Comparison of ENCODE assay signal across 1 cellular context in genomic region chr7:139118803-139119485, GRCh38.
A peak's percentile ranks its signal among the peaks of the same experiment; 100 is the strongest.
TF ChIP-seq lines count a peak whose summit lies in the region.

No MANE protein-coding gene starts in this region.

TF ChIP-seq in K562, 482 proteins besides CTCF, POLR2A, EP300 and RAD21 (continued from another document and continues in another):
- TF ChIP-seq ETS2 (tag; IDR thresholded peaks at IDR 0.05; ENCODE audit: borderline replicate concordance, poor library complexity, severe bottlenecking) (no peak), TAF15 (IDR thresholded peaks at IDR 0.05; ENCODE audit: low read depth, low read length) (no peak), SMARCB1 (IDR thresholded peaks at IDR 0.05; ENCODE audit: insufficient read length, low read depth) (no peak), MTA3 (IDR thresholded peaks at IDR 0.05; ENCODE audit: borderline replicate concordance) (peak; percentile 74; the same call in 1 of the 2 replicates), NONO (IDR thresholded peaks at IDR 0.05; ENCODE audit: low read depth in 2 of 2, low read length in 1 of 2) (0 out of 4 replicates have a peak, but pooled peaks of 1 of the 2 experiments have one; percentile 41), DIDO1 (tag; IDR thresholded peaks at IDR 0.05; ENCODE audit: low read depth) (no peak), EP400 (IDR thresholded peaks at IDR 0.05) (peak; percentile 59), EGR1 (conservative IDR thresholded peaks at IDR 0.05) (peak; percentile 70), HES1 (IDR thresholded peaks at IDR 0.05; ENCODE audit: low read depth) (no peak), RNF2 (IDR thresholded peaks at IDR 0.05) (peak; percentile 66; the same call in 1 of the 2 replicates), CBX8 (IDR thresholded peaks at IDR 0.05; ENCODE audit: borderline replicate concordance, extremely low read depth, low read depth, low read length, poor library complexity, severe bottlenecking) (no peak), ZFPM2 (CRISPR knock-in tag; IDR thresholded peaks at IDR 0.05) (no peak), HDAC2 (IDR thresholded peaks at IDR 0.05) (no peak; the same call in 1 of the 2 replicates), ZNF217 (CRISPR knock-in tag; IDR thresholded peaks at IDR 0.05) (no peak), SNIP1 (IDR thresholded peaks at IDR 0.05; ENCODE audit: low read depth) (no peak), CCNT2 (IDR thresholded peaks at IDR 0.05; ENCODE audit: borderline replicate concordance, extremely low read depth, insufficient read length, low read depth, low read length) (peak; percentile 62), ZNF318 (IDR thresholded peaks at IDR 0.05; ENCODE audit: borderline replicate concordance in 1 of 2, low read depth in 1 of 2) (peak in 1 of 2 experiments; percentile 92; a peak in 2 of 4 replicates), MAZ (CRISPR knock-in tag; conservative IDR thresholded peaks at IDR 0.05 in 1 of 2, IDR thresholded peaks at IDR 0.05 in 1 of 2) (peak in 1 of 2 experiments; percentile 63; a peak in 2 of 4 replicates), MLX (CRISPR knock-in tag; conservative IDR thresholded peaks at IDR 0.05) (peak in 1 of 2 experiments; percentile 66; a peak in 1 of 4 replicates), RBM25 (IDR thresholded peaks at IDR 0.05; ENCODE audit: low read depth, low read length, severe bottlenecking) (no peak), PURB (CRISPR knock-in tag; IDR thresholded peaks at IDR 0.05; ENCODE audit: low read depth) (no peak), ZFP1 (CRISPR knock-in tag; IDR thresholded peaks at IDR 0.05) (no peak)
- TF ChIP-seq, protein P1, sequence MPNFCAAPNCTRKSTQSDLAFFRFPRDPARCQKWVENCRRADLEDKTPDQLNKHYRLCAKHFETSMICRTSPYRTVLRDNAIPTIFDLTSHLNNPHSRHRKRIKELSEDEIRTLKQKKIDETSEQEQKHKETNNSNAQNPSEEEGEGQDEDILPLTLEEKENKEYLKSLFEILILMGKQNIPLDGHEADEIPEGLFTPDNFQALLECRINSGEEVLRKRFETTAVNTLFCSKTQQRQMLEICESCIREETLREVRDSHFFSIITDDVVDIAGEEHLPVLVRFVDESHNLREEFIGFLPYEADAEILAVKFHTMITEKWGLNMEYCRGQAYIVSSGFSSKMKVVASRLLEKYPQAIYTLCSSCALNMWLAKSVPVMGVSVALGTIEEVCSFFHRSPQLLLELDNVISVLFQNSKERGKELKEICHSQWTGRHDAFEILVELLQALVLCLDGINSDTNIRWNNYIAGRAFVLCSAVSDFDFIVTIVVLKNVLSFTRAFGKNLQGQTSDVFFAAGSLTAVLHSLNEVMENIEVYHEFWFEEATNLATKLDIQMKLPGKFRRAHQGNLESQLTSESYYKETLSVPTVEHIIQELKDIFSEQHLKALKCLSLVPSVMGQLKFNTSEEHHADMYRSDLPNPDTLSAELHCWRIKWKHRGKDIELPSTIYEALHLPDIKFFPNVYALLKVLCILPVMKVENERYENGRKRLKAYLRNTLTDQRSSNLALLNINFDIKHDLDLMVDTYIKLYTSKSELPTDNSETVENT (CRISPR knock-in tag; IDR thresholded peaks at IDR 0.05) = peak; percentile 54; the same call in 1 of the 2 replicates
- TF ChIP-seq, protein P2, sequence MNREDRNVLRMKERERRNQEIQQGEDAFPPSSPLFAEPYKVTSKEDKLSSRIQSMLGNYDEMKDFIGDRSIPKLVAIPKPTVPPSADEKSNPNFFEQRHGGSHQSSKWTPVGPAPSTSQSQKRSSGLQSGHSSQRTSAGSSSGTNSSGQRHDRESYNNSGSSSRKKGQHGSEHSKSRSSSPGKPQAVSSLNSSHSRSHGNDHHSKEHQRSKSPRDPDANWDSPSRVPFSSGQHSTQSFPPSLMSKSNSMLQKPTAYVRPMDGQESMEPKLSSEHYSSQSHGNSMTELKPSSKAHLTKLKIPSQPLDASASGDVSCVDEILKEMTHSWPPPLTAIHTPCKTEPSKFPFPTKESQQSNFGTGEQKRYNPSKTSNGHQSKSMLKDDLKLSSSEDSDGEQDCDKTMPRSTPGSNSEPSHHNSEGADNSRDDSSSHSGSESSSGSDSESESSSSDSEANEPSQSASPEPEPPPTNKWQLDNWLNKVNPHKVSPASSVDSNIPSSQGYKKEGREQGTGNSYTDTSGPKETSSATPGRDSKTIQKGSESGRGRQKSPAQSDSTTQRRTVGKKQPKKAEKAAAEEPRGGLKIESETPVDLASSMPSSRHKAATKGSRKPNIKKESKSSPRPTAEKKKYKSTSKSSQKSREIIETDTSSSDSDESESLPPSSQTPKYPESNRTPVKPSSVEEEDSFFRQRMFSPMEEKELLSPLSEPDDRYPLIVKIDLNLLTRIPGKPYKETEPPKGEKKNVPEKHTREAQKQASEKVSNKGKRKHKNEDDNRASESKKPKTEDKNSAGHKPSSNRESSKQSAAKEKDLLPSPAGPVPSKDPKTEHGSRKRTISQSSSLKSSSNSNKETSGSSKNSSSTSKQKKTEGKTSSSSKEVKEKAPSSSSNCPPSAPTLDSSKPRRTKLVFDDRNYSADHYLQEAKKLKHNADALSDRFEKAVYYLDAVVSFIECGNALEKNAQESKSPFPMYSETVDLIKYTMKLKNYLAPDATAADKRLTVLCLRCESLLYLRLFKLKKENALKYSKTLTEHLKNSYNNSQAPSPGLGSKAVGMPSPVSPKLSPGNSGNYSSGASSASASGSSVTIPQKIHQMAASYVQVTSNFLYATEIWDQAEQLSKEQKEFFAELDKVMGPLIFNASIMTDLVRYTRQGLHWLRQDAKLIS (CRISPR knock-in tag; IDR thresholded peaks at IDR 0.05) = 0 out of 2 replicates have a peak, but pooled peaks have one; percentile 15
- TF ChIP-seq, protein P3, sequence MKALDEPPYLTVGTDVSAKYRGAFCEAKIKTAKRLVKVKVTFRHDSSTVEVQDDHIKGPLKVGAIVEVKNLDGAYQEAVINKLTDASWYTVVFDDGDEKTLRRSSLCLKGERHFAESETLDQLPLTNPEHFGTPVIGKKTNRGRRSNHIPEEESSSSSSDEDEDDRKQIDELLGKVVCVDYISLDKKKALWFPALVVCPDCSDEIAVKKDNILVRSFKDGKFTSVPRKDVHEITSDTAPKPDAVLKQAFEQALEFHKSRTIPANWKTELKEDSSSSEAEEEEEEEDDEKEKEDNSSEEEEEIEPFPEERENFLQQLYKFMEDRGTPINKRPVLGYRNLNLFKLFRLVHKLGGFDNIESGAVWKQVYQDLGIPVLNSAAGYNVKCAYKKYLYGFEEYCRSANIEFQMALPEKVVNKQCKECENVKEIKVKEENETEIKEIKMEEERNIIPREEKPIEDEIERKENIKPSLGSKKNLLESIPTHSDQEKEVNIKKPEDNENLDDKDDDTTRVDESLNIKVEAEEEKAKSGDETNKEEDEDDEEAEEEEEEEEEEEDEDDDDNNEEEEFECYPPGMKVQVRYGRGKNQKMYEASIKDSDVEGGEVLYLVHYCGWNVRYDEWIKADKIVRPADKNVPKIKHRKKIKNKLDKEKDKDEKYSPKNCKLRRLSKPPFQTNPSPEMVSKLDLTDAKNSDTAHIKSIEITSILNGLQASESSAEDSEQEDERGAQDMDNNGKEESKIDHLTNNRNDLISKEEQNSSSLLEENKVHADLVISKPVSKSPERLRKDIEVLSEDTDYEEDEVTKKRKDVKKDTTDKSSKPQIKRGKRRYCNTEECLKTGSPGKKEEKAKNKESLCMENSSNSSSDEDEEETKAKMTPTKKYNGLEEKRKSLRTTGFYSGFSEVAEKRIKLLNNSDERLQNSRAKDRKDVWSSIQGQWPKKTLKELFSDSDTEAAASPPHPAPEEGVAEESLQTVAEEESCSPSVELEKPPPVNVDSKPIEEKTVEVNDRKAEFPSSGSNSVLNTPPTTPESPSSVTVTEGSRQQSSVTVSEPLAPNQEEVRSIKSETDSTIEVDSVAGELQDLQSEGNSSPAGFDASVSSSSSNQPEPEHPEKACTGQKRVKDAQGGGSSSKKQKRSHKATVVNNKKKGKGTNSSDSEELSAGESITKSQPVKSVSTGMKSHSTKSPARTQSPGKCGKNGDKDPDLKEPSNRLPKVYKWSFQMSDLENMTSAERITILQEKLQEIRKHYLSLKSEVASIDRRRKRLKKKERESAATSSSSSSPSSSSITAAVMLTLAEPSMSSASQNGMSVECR (CRISPR knock-in tag; IDR thresholded peaks at IDR 0.05) = no peak
- TF ChIP-seq, protein P4, sequence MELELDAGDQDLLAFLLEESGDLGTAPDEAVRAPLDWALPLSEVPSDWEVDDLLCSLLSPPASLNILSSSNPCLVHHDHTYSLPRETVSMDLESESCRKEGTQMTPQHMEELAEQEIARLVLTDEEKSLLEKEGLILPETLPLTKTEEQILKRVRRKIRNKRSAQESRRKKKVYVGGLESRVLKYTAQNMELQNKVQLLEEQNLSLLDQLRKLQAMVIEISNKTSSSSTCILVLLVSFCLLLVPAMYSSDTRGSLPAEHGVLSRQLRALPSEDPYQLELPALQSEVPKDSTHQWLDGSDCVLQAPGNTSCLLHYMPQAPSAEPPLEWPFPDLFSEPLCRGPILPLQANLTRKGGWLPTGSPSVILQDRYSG (tag; conservative IDR thresholded peaks at IDR 0.05; ENCODE audit: low read depth) = 0 out of 2 replicates have a peak, but pooled peaks have one; percentile 41
- TF ChIP-seq, protein P5, sequence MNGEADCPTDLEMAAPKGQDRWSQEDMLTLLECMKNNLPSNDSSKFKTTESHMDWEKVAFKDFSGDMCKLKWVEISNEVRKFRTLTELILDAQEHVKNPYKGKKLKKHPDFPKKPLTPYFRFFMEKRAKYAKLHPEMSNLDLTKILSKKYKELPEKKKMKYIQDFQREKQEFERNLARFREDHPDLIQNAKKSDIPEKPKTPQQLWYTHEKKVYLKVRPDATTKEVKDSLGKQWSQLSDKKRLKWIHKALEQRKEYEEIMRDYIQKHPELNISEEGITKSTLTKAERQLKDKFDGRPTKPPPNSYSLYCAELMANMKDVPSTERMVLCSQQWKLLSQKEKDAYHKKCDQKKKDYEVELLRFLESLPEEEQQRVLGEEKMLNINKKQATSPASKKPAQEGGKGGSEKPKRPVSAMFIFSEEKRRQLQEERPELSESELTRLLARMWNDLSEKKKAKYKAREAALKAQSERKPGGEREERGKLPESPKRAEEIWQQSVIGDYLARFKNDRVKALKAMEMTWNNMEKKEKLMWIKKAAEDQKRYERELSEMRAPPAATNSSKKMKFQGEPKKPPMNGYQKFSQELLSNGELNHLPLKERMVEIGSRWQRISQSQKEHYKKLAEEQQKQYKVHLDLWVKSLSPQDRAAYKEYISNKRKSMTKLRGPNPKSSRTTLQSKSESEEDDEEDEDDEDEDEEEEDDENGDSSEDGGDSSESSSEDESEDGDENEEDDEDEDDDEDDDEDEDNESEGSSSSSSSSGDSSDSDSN (IDR thresholded peaks at IDR 0.05; ENCODE audit: borderline replicate concordance in 1 of 2, low read depth in 2 of 2, low read length in 2 of 2) = no peak
